Comparison of ENCODE assay signal across 32 cellular contexts in the genomic region with DNA sequence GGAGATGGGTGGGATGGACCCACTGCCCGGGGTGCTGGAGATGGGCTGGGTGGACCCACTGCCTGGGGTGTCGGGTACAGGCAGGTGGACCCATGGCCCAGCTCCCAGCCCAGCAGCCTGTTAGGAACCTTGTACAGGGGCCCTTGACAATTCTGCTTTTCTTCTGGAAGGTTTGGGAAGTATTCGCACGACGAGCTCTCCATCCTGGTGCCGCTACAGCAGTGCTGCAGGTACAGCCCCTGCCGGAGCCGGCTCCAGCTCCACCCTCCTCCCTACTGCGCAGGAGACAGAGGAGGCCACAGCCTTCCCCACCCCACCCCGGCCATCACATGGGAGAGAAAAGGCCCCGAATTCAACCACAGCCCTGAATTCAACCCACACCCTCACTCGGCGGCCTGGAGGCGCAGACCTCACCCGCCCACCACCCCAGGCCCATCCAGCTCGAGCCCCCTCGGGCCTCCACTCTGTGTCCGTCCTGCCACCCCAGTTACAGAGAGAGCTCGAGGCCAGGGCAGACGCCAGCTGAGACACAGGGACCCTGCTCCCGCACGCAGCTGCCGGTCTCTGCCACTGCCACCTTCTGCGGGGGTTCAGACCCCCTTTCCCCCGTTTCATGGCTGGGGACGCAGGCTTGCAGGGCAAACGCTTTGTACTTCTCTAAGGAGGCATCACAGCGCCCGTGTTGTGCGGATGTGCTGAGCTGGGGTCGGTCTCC. TPM values are rescaled to one million over a fixed set of nuclear protein-coding genes. Genes with fewer than 3 reads are reported as not detected.
"Had no signal": no experiment of that assay in that cellular context is flagged by ENCODE, and none has a peak within 500 bp of the region (broad histone marks: within the 10 kb centered on the region; RNA-seq: fewer than 3 reads in every experiment).

No MANE protein-coding gene starts in this region.

- H3K4me1 ChIP-seq: adrenal gland, ascending aorta, neural progenitor cell had no signal

- H3K9me3 Mint-ChIP-seq: T-helper 2 cell treated with Interferon-gamma antibody and Interleukin-4, amounts not matched to agents 5 μg/mL and 100 μg/mL, for 36 hours; type B pancreatic cell had no signal

- H3K9me3 ChIP-seq: adrenal gland, ascending aorta, gastrocnemius medialis had no signal

- H3K27ac ChIP-seq: adrenal gland, ascending aorta, cardiac muscle cell, gastrocnemius medialis, neural progenitor cell, skin epidermis, VCaP had no signal

- H3K27me3 ChIP-seq: adrenal gland, ascending aorta, cardiac muscle cell, gastrocnemius medialis, neural progenitor cell had no signal

- ATAC-seq: activated T-cell treated with anti-CD3 and anti-CD28 coated beads, Interleukin-2, amount 50 U/mL, for 72 hours; effector memory CD8-positive, alpha-beta T cell; gastrocnemius medialis; natural killer cell; sciatic nerve; stimulated activated effector memory CD8-positive, alpha-beta T cell treated with anti-CD3 and anti-CD28 coated beads, Interleukin-12 subunit alpha, Interleukin-12 subunit beta, amount 100 ng/mL, for 72 hours; T-cell had no signal

- H3K4me3 Mint-ChIP-seq: activated naive CD8-positive, alpha-beta T cell treated with anti-CD3 and anti-CD28 coated beads for 36 hours; activated T-cell treated with anti-CD3 and anti-CD28 coated beads, Interleukin-2, amount 50 U/mL, for 72 hours; brain; effector memory CD8-positive, alpha-beta T cell; natural killer cell; neural progenitor cell; stimulated activated effector memory CD8-positive, alpha-beta T cell treated with anti-CD3 and anti-CD28 coated beads, Interleukin-12 subunit alpha, Interleukin-12 subunit beta, amount 100 ng/mL, for 72 hours; stimulated activated naive CD8-positive, alpha-beta T cell treated with anti-CD3 and anti-CD28 coated beads, Interleukin-15, amount 100 ng/mL, for 72 hours; T-cell; T-helper 2 cell treated with Interferon-gamma antibody and Interleukin-4, amounts not matched to agents 5 μg/mL and 100 μg/mL, for 36 hours; type B pancreatic cell had no signal

- H3K27me3 Mint-ChIP-seq: activated naive CD8-positive, alpha-beta T cell treated with anti-CD3 and anti-CD28 coated beads for 36 hours; stimulated activated naive CD8-positive, alpha-beta T cell treated with anti-CD3 and anti-CD28 coated beads, Interleukin-15, amount 100 ng/mL, for 72 hours; type B pancreatic cell had no signal

- H3K4me3 ChIP-seq: adrenal gland, ascending aorta, cardiac muscle cell, gastrocnemius medialis, neural progenitor cell, skin epidermis had no signal

- H3K27ac Mint-ChIP-seq: activated naive CD8-positive, alpha-beta T cell treated with anti-CD3 and anti-CD28 coated beads for 36 hours; activated T-cell treated with anti-CD3 and anti-CD28 coated beads, Interleukin-2, amount 50 U/mL, for 72 hours; brain; effector memory CD8-positive, alpha-beta T cell; natural killer cell; stimulated activated naive CD8-positive, alpha-beta T cell treated with anti-CD3 and anti-CD28 coated beads, Interleukin-15, amount 100 ng/mL, for 72 hours; T-cell; T-helper 2 cell treated with Interferon-gamma antibody and Interleukin-4, amounts not matched to agents 5 μg/mL and 100 μg/mL, for 36 hours; type B pancreatic cell had no signal

- H3K36me3 Mint-ChIP-seq: natural killer cell, T-cell had no signal

- DNase-seq: activated CD4-positive, alpha-beta T cell treated with anti-CD3 and anti-CD28 coated beads for 4 hours; activated CD4-positive, alpha-beta T cell treated with anti-CD3 and anti-CD28 coated beads, Interleukin-2, amount 50 U/mL, for 4 hours; activated naive CD4-positive, alpha-beta T cell; activated naive CD8-positive, alpha-beta T cell treated with anti-CD3 and anti-CD28 coated beads for 36 hours; activated T-cell treated with anti-CD3 and anti-CD28 coated beads for 4 hours; activated T-cell treated with anti-CD3 and anti-CD28 coated beads, Interleukin-2, amount 50 U/mL, for 72 hours; adrenal gland; cortex of kidney; effector memory CD8-positive, alpha-beta T cell; erythroblast; gastrocnemius medialis; hypothalamus; mesenchymal stem cell; natural killer cell; stimulated activated CD4-positive, alpha-beta T cell treated with anti-CD3 and anti-CD28 coated beads, Interleukin-4, amount 100 ng/mL, for 24 hours; stimulated activated naive CD8-positive, alpha-beta T cell treated with anti-CD3 and anti-CD28 coated beads, Interleukin-15, amount 100 ng/mL, for 72 hours; substantia nigra; T-cell had no signal

- H3K36me3 ChIP-seq: cardiac muscle cell, neural progenitor cell had no signal

RNA-seq across cellular contexts. Expression of a gene that starts 31.3 kb away (rescaled TPM):
- total RNA-seq: activated naive CD8-positive, alpha-beta T cell treated with anti-CD3 and anti-CD28 coated beads for 36 hours; activated T-cell treated with anti-CD3 and anti-CD28 coated beads, Interleukin-2, amount 50 U/mL, for 72 hours; adrenal gland; ascending aorta; cardiac muscle cell; cerebellum; gastrocnemius medialis; lower leg skin; natural killer cell; omental fat pad; sciatic nerve; T-cell had no signal
- polyA plus RNA-seq: adrenal gland, cardiac muscle cell, thymus had no signal
